In the genomic region with DNA sequence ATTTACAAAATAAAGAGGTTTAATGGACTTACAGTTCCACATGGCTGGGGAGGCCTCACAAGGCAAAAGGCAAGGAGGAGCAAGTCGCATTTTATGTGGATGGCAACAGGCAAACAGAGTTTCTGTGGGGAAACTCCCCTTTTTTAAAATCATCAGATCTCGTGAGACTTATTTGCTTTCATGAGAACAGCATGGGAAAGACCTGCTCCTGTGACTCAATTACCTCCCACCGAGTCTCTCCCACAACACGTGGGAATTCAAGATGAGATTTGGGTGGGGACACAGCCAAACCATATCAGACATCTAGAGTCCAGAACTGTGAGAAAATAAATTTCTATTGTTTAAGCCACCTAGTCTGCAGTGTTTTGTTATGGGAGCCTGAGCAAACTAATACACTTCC, we compare ENCODE assay signal across 19 cellular contexts.
DNase-seq lines count a peak whose midpoint lies in the region; ATAC-seq, FAIRE-seq and TF ChIP-seq lines count a peak whose summit lies in the region.
"Had no signal": no experiment of that assay in that cellular context is flagged by ENCODE, and none has a peak within 500 bp of the region (broad histone marks: within the 10 kb centered on the region; RNA-seq: fewer than 3 reads in every experiment).

No MANE protein-coding gene starts in this region.

- TF ChIP-seq POLR2A in A549 (IDR thresholded peaks at IDR 0.05; ENCODE audit: low read length) (no peak), HCT116 (IDR thresholded peaks at IDR 0.05; ENCODE audit: borderline replicate concordance, extremely low read depth, insufficient read depth, insufficient read length) (no peak)

- H3K79me2 ChIP-seq in HCT116 (ENCODE audit: insufficient read depth, low read length) (no peaks in the 10 kb centered on the region), mammary epithelial cell (ENCODE audit: insufficient read depth, low read length) (no peaks in the 10 kb centered on the region)

- peaks cover 27% of the 10 kb centered on the region for H3K4me1 Mint-ChIP-seq in nephron

- H3K4me1 ChIP-seq in A549, result peaks cover 54% of the 10 kb centered on the region
- peaks cover 12 to 47% of the 10 kb centered on the region in 2 experiments for H3K4me1 ChIP-seq in HCT116 (ENCODE audit: control insufficient read depth in 1 of 2, insufficient read depth in 2 of 2, low read length in 2 of 2)
- H3K4me1 ChIP-seq in mammary epithelial cell (ENCODE audit: insufficient read depth, low read length), result peaks cover 43% of the 10 kb centered on the region
- H3K4me1 ChIP-seq in heart right ventricle, result peaks cover 8 to 64% (median 30%) of the 10 kb centered on the region in 9 donors

- no peak overlapping the region for H3K4me3 ChIP-seq in A549
- H3K4me3 ChIP-seq in HCT116 (replicated peaks in 1 of 2; ENCODE audit: low read depth in 1 of 2, low read length in 2 of 2), result no peak overlapping the region
- H3K4me3 ChIP-seq in mammary epithelial cell (replicated peaks in 1 of 3; ENCODE audit: insufficient read depth in 1 of 3, low read depth in 2 of 3, low read length in 3 of 3), result no peak overlapping the region
- H3K4me3 ChIP-seq in heart right ventricle, result no peak overlapping the region
- H3K4me3 ChIP-seq: GM12878 had no signal

- H3K9me2 ChIP-seq in HCT116 (ENCODE audit: insufficient read depth), result no peaks in the 10 kb centered on the region

- BruUV-seq in HCT116 (replicated peaks; lab: Mats Ljungman, UMichigan) (no TSS peak), mammary epithelial cell (replicated peaks; lab: Mats Ljungman, UMichigan) (no TSS peak)

- intact Hi-C loops in HCT116 (cut with micrococcal nuclease) (no loop called here), mammary epithelial cell (cut with micrococcal nuclease) (no loop called here), heart right ventricle (cut with DNase I) (loop anchor here in 1 of 10 donors (10.0 kb wide), 1 partner anchor 117 kb away; no protein-coding TSS in a partner anchor)

- H2AFZ ChIP-seq in HCT116 (ENCODE audit: low read depth, low read length, poor library complexity, severe bottlenecking) (peak overlapping the region; percentile 63), mammary epithelial cell (ENCODE audit: low read depth, low read length) (no peak overlapping the region)

- in situ Hi-C loops in mammary epithelial cell (cut with MboI; ENCODE audit: low sequenced_read_pairs in 2 of 2), result no loop called here

- ATAC-seq in A549, result no peak
- ATAC-seq in HCT116, result no peak
- ATAC-seq in GM19397 (IDR thresholded peaks at IDR 0.05; ENCODE audit: unreplicated experiment), result no peak
- no peak for ATAC-seq in heart right ventricle

- POLR2A ChIA-PET in A549 (lab: Yijun Ruan, JAX), result interaction anchor here (1.5 kb wide), 1 partner anchor 13 kb away, joined by 5 read pairs; no protein-coding TSS in a partner anchor
- POLR2A ChIA-PET in HCT116 (lab: Charles Lee), result no interaction called here

- no peak for TF ChIP-seq RAD21 in A549 (conservative IDR thresholded peaks at IDR 0.05 in 1 of 2, IDR thresholded peaks at IDR 0.05 in 1 of 2)
- TF ChIP-seq RAD21 in HCT116 (IDR thresholded peaks at IDR 0.05; ENCODE audit: low read depth), result no peak

- dilution Hi-C loops in mammary epithelial cell (cut with HindIII; ENCODE audit: low sequenced_read_pairs), result loop anchor here (5.0 kb wide), 1 partner anchor 104 kb away; no protein-coding TSS in a partner anchor

- peaks cover under 1% of the 10 kb centered on the region for H3K9me3 Mint-ChIP-seq in nephron
- H3K9me3 Mint-ChIP-seq: central memory CD8-positive, alpha-beta T cell had no signal

- no peaks in the 10 kb centered on the region for H4K20me1 ChIP-seq in HCT116 (ENCODE audit: insufficient read depth)
- H4K20me1 ChIP-seq in mammary epithelial cell (ENCODE audit: insufficient read depth, low read length), result no peaks in the 10 kb centered on the region

- no peak for TF ChIP-seq EP300 in A549 (IDR thresholded peaks at IDR 0.05)

- H3K27ac Mint-ChIP-seq in nephron, result peak overlapping the region; percentile 82 to 86 (median 83)

- no peak overlapping the region for H3K9ac ChIP-seq in HCT116 (ENCODE audit: low read length)
- H3K9ac ChIP-seq in mammary epithelial cell (ENCODE audit: insufficient read depth, low read length), result no peak overlapping the region

- H3K36me3 Mint-ChIP-seq in nephron (ENCODE audit: low read depth), result peaks cover under 1% of the 10 kb centered on the region

- H3K36me3 ChIP-seq in HCT116 (ENCODE audit: control insufficient read depth in 1 of 2, insufficient read depth in 2 of 2, low read length in 2 of 2), result no peaks in the 10 kb centered on the region
- H3K36me3 ChIP-seq in mammary epithelial cell (ENCODE audit: insufficient read depth, low read length), result no peaks in the 10 kb centered on the region
- H3K36me3 ChIP-seq in heart right ventricle, result no peaks in the 10 kb centered on the region
- H3K36me3 ChIP-seq: neutrophil had no signal

- FAIRE-seq in A549 (lab: Jason Lieb, UNC), result no peak
- FAIRE-seq: frontal cortex, GM12878 had no signal

- H3K4me3 Mint-ChIP-seq in nephron, result no peak overlapping the region
- H3K4me3 Mint-ChIP-seq: central memory CD8-positive, alpha-beta T cell had no signal

- H3K27ac ChIP-seq in A549 (peak overlapping the region; percentile 89 to 90), HCT116 (ENCODE audit: low read depth, low read length) (no peak overlapping the region), mammary epithelial cell (ENCODE audit: insufficient read depth, low read depth, low read length) (peak overlapping the region; percentile 39), heart right ventricle (no peak overlapping the region)
- H3K27ac ChIP-seq: neutrophil had no signal

- CTCF ChIA-PET in A549 (lab: Yijun Ruan, JAX), result interaction anchor here (2.1 to 4.6 kb wide), 2 partner anchors 17 to 135 kb away, joined by 5 to 34 read pairs; no protein-coding TSS in a partner anchor
- CTCF ChIA-PET in HCT116 (lab: Charles Lee), result interaction anchor here (1.8 kb wide), 1 partner anchor 17 kb away, joined by 9 read pairs; no protein-coding TSS in a partner anchor
- CTCF ChIA-PET in mammary epithelial cell (lab: Charles Lee; ENCODE audit: low non-redundant PET), result no interaction called here

- no peak for DNase-seq in A549 (ENCODE audit: low read depth in 1 of 2, low spot score in 1 of 2)
- no peak for DNase-seq in HCT116 (ENCODE audit: low read depth, low spot score)
- no peak for DNase-seq in mammary epithelial cell
- no peak for DNase-seq in heart right ventricle
- DNase-seq in NCI-H345 treated with DMSO at 0.1 percent for 48 hours (lab: John Stamatoyannopoulos, UW; ENCODE audit: unreplicated experiment), result no peak
- no peak for DNase-seq in NK-92 (lab: John Stamatoyannopoulos, UW; ENCODE audit: unreplicated experiment)
- DNase-seq: activated CD8-positive, alpha-beta memory T cell treated with anti-CD3 and anti-CD28 coated beads, Interleukin-2, amount 50 U/mL, for 48 hours; AML-193; Caco-2; KBM-7; NCI-H1092; NCI-H2171; T-helper 2 cell had no signal

- no peak for TF ChIP-seq CTCF in A549 (IDR thresholded peaks at IDR 0.05)
- no peak for TF ChIP-seq CTCF in HCT116 (IDR thresholded peaks at IDR 0.05 in 2 of 3, conservative IDR thresholded peaks at IDR 0.05 in 1 of 3; ENCODE audit: borderline replicate concordance in 1 of 3, insufficient read depth in 1 of 3, low read depth in 2 of 3, low read length in 2 of 3)
- no peak for TF ChIP-seq CTCF in mammary epithelial cell (conservative IDR thresholded peaks at IDR 0.05 in 1 of 2, IDR thresholded peaks at IDR 0.05 in 1 of 2; ENCODE audit: extremely low read depth in 1 of 2, insufficient read depth in 1 of 2, low read depth in 1 of 2, low read length in 2 of 2)
- no peak for TF ChIP-seq CTCF in nephron (IDR thresholded peaks at IDR 0.05; ENCODE audit: unreplicated experiment in 3 of 3)
- TF ChIP-seq CTCF in heart right ventricle (IDR thresholded peaks at IDR 0.05), result no peak

- H3K4me2 ChIP-seq in A549, result peak overlapping the region; percentile 71
- H3K4me2 ChIP-seq in HCT116 (ENCODE audit: low read length), result peak overlapping the region; percentile 62; the same call in 1 of the 2 replicates
- H3K4me2 ChIP-seq in mammary epithelial cell (ENCODE audit: insufficient read depth, low read depth, low read length), result no peak overlapping the region

- no peaks in the 10 kb centered on the region for H3K27me3 Mint-ChIP-seq in nephron (ENCODE audit: low read depth)
- H3K27me3 Mint-ChIP-seq: central memory CD8-positive, alpha-beta T cell had no signal

- H3K9me3 ChIP-seq in A549 (0 out of 3 replicates have a peak, but pooled peaks cover 3% of the 10 kb centered on the region), HCT116 (ENCODE audit: control insufficient read depth in 1 of 2, insufficient read depth in 1 of 2, low read depth in 1 of 2, low read length in 2 of 2) (no peaks in the 10 kb centered on the region), mammary epithelial cell (replicated peaks; ENCODE audit: insufficient read depth, low read length) (no peaks in the 10 kb centered on the region), heart right ventricle (no peaks in the 10 kb centered on the region)
- H3K9me3 ChIP-seq: Caco-2, neutrophil had no signal

- RAD21 ChIA-PET in HCT116 (lab: Charles Lee; ENCODE audit: low non-redundant PET in 1 of 2, low total read pairs in 2 of 2, uncharacterized antibody in 2 of 2, unreplicated experiment in 2 of 2), result no interaction called here

- 85% methylated on average over 4 of the region's 4 CpGs for WGBS in A549 (ENCODE audit: missing lambda C conversion rate)
- WGBS in mammary epithelial cell (ENCODE audit: low coverage, missing lambda C conversion rate), result 100% methylated on average over 4 of the region's 4 CpGs
- WGBS in heart right ventricle, 2 donors, result 93 to 94% methylated on average over 4 of the region's 4 CpGs

- H3K27me3 ChIP-seq in HCT116 (ENCODE audit: insufficient read depth, low read length), result no peaks in the 10 kb centered on the region
- no peaks in the 10 kb centered on the region for H3K27me3 ChIP-seq in mammary epithelial cell (ENCODE audit: insufficient read depth, low read length)
- no peaks in the 10 kb centered on the region for H3K27me3 ChIP-seq in heart right ventricle
- H3K27me3 ChIP-seq: neutrophil had no signal

TF ChIP-seq in A549, 52 proteins besides CTCF, POLR2A, EP300 and RAD21 (continues in another document):
- TF ChIP-seq TP53 (CRISPR knock-in tag; IDR thresholded peaks at IDR 0.05) (no peak), MAFK (IDR thresholded peaks at IDR 0.05; ENCODE audit: partially characterized antibody) (no peak)

TF ChIP-seq in HCT116, 20 proteins besides CTCF, POLR2A, EP300 and RAD21 (continues in another document):
- TF ChIP-seq SIN3A (IDR thresholded peaks at IDR 0.05; ENCODE audit: low read depth) (no peak), JUND (IDR thresholded peaks at IDR 0.05) (no peak), ELF1 (IDR thresholded peaks at IDR 0.05; ENCODE audit: borderline replicate concordance, low read depth) (no peak), EGR1 (IDR thresholded peaks at IDR 0.05; ENCODE audit: low read depth) (no peak)
- TF ChIP-seq, protein P1, sequence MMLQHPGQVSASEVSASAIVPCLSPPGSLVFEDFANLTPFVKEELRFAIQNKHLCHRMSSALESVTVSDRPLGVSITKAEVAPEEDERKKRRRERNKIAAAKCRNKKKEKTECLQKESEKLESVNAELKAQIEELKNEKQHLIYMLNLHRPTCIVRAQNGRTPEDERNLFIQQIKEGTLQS (IDR thresholded peaks at IDR 0.05), result no peak
- TF ChIP-seq, protein P2, sequence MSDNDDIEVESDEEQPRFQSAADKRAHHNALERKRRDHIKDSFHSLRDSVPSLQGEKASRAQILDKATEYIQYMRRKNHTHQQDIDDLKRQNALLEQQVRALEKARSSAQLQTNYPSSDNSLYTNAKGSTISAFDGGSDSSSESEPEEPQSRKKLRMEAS (IDR thresholded peaks at IDR 0.05), result no peak

Comparison
In these comparisons a context has a peak if more than half of its experiments do, and no peak if none do; other contexts are left out.
1. H3K27ac ChIP-seq: peak in A549 (2 of 2) and mammary epithelial cell (single experiment); none in HCT116 (single experiment) and heart right ventricle (0 of 10).